8 cellular contexts compared by ENCODE assay signal in the genomic region with DNA sequence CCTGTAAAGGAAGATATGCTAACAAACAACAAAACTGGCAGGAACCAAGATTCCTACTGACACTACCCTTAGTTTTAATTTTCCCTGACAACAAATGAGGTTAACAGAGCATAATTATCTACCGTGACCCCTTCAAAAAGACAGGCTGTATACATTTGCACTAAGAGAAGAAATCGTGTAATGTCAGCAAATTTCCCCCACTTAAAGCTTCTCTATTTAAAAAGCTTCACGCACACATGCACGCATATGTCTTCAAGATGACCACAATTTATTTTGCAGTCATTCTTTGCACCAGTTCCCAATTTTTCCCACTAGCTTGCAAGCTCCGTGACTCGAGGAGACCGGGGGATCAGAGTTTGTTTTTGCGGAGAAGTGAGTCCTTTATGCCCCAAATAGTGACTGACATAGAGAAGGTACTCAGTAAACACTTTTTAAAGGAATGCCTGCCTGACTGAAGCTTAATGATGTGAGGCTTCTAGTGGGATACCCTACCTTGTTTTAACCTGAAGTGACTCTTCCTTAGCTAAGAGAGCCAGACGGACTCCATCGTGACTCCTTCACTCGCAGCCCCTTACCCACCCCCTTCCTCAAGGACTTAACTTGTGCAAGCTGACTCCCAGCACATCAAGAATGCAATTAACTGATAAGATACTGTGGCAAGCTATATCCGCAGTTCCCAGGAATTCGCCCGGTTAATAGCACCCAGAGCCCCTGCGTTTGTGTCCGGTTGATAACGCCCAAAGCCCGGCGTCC. TPM values are rescaled to one million over a fixed set of nuclear protein-coding genes. Genes with fewer than 3 reads are reported as not detected.
DNase-seq lines count a peak whose midpoint lies in the region; ATAC-seq and TF ChIP-seq lines count a peak whose summit lies in the region.

No MANE protein-coding gene starts in this region.

- no peaks in the 10 kb centered on the region for H3K27me3 Mint-ChIP-seq in mesothelial cell of epicardium (ENCODE audit: low read depth)

- DNase-seq in stimulated activated naive CD4-positive, alpha-beta T cell (lab: John Stamatoyannopoulos, UW) = peak in 4 of 6 experiments; percentile 13 to 74 (median 56)
- DNase-seq in stimulated activated naive CD4-positive, alpha-beta T cell treated with Interleukin-2 at 50 U/mL for 16 hours (lab: John Stamatoyannopoulos, UW) = no peak
- DNase-seq in SHP77 treated with DMSO at 0.1 percent for 48 hours (lab: John Stamatoyannopoulos, UW) (peak; percentile 36), colonic mucosa (peak; percentile 55), mesothelial cell of epicardium (ENCODE audit: low spot score in 2 of 2, unreplicated experiment in 2 of 2) (peak in 1 of 2 experiments; percentile 49), upper lobe of left lung (peak in 1 of 2 donors; percentile 61), NCI-H2171 treated with DMSO at 0.1 percent for 48 hours (lab: John Stamatoyannopoulos, UW) (no peak), GDM1 (lab: John Stamatoyannopoulos, UW) (no peak)

- 1% methylated on average over 19 of the region's 19 CpGs for WGBS in upper lobe of left lung, 2 donors

- H3K4me1 Mint-ChIP-seq in mesothelial cell of epicardium = peaks cover 44% of the 10 kb centered on the region

- peak overlapping the region; percentile 99 for H3K27ac Mint-ChIP-seq in mesothelial cell of epicardium

- intact Hi-C loops in colonic mucosa (cut with DNase I) = no loop called here

- H3K27me3 ChIP-seq in colonic mucosa = no peaks in the 10 kb centered on the region
- H3K27me3 ChIP-seq in upper lobe of left lung = no peaks in the 10 kb centered on the region

- peak in 1 of 4 donors; percentile 22 for TF ChIP-seq POLR2A in upper lobe of left lung (IDR thresholded peaks at IDR 0.05)

- no peaks in the 10 kb centered on the region for H3K9me3 ChIP-seq in colonic mucosa
- H3K9me3 ChIP-seq in upper lobe of left lung = no peaks in the 10 kb centered on the region

- H3K4me1 ChIP-seq in colonic mucosa (peaks cover 17% of the 10 kb centered on the region), upper lobe of left lung (peaks cover 11 to 16% (median 12%) of the 10 kb centered on the region in 4 donors)

- no peak for TF ChIP-seq EP300 in upper lobe of left lung (IDR thresholded peaks at IDR 0.05)

- TF ChIP-seq CTCF in colonic mucosa (IDR thresholded peaks at IDR 0.05) (no peak), mesothelial cell of epicardium (IDR thresholded peaks at IDR 0.05; ENCODE audit: unreplicated experiment) (no peak), upper lobe of left lung (IDR thresholded peaks at IDR 0.05) (no peak)

- H3K9ac ChIP-seq in colonic mucosa (ENCODE audit: low read depth in 2 of 2, low read length in 2 of 2) = peak overlapping the region; percentile 69 to 87

- peak overlapping the region; percentile 54 for H3K4me3 ChIP-seq in colonic mucosa
- H3K4me3 ChIP-seq in upper lobe of left lung = peak overlapping the region; percentile 40 to 94 (median 74)

- no peak for ATAC-seq in upper lobe of left lung (ENCODE audit: low FRiP score in 2 of 2)

- no peaks in the 10 kb centered on the region for H3K36me3 ChIP-seq in colonic mucosa
- no peaks in the 10 kb centered on the region for H3K36me3 ChIP-seq in upper lobe of left lung

- H3K9me3 Mint-ChIP-seq in mesothelial cell of epicardium = no peaks in the 10 kb centered on the region

- H3K27ac ChIP-seq in colonic mucosa (peak overlapping the region; percentile 97), upper lobe of left lung (peak overlapping the region; percentile 90 to 93 (median 92))

- H3K4me3 Mint-ChIP-seq in mesothelial cell of epicardium = peak overlapping the region; percentile 82

- no peaks in the 10 kb centered on the region for H3K36me3 Mint-ChIP-seq in mesothelial cell of epicardium

RNA-seq across cellular contexts. Expression of a gene that starts 9.3 kb away (rescaled TPM):
- 10 to 100 TPM; 14.1 to 19.0 TPM for total RNA-seq in colonic mucosa
- 17.1 to 18.7 TPM (median 17.3 TPM) in 3 replicates for total RNA-seq in mesothelial cell of epicardium
- total RNA-seq in upper lobe of left lung = 10 to 100 TPM; 10.6 to 34.3 (median 18.6) TPM

RNA-seq across cellular contexts. Expression of a gene that starts 19.0 kb away (rescaled TPM):
- total RNA-seq in colonic mucosa = 100 to 1,000 TPM; 139 to 285 TPM
- total RNA-seq in mesothelial cell of epicardium = 91.4 to 96.8 TPM (median 93.4 TPM) in 3 replicates
- 100 to 1,000 TPM; 133 to 181 (median 150) TPM for total RNA-seq in upper lobe of left lung

Comparison
In these comparisons a context has a peak if more than half of its experiments do, and no peak if none do; other contexts are left out.
1. DNase-seq: peak in stimulated activated naive CD4-positive, alpha-beta T cell (4 of 6), SHP77 treated with DMSO at 0.1 percent for 48 hours (single experiment) and colonic mucosa (single experiment); none in stimulated activated naive CD4-positive, alpha-beta T cell treated with Interleukin-2 at 50 U/mL for 16 hours (single experiment), NCI-H2171 treated with DMSO at 0.1 percent for 48 hours (single experiment) and GDM1 (single experiment).